Comparison of ENCODE assay signal across 22 cellular contexts in genomic region chr3:181622365-181622764, GRCh38.
DNase-seq lines count a peak whose midpoint lies in the region; ATAC-seq and TF ChIP-seq lines count a peak whose summit lies in the region.
"Had no signal": no experiment of that assay in that cellular context is flagged by ENCODE, and none has a peak within 500 bp of the region (broad histone marks: within the 10 kb centered on the region; RNA-seq: fewer than 3 reads in every experiment).

No MANE protein-coding gene starts in this region.

- H3K79me2 ChIP-seq in GM23248 (ENCODE audit: insufficient read depth) (no peaks in the 10 kb centered on the region), osteoblast (ENCODE audit: insufficient read depth, low read length) (no peaks in the 10 kb centered on the region)

- H3K4me3 ChIP-seq in GM23248 (no peak overlapping the region), RWPE2 (ENCODE audit: severe bottlenecking) (no peak overlapping the region), epithelial cell of esophagus (ENCODE audit: low read length) (no peak overlapping the region), osteoblast (ENCODE audit: insufficient read depth, low read length) (peak overlapping the region; percentile 36), foreskin fibroblast (ENCODE audit: low read depth in 1 of 2, low read length in 2 of 2) (no peak overlapping the region)
- H3K4me3 ChIP-seq: mucosa of descending colon, PC-9, testis had no signal

- no peaks in the 10 kb centered on the region for H3K9me2 ChIP-seq in GM23248 (ENCODE audit: insufficient read depth)

- DNase-seq in GM23248: peak; percentile 8
- no peak for DNase-seq in RWPE2 (ENCODE audit: low spot score)
- DNase-seq in epithelial cell of esophagus (ENCODE audit: low read depth): peak; percentile 86
- DNase-seq in osteoblast (ENCODE audit: insufficient read length, low spot score, missing footprints): peak; percentile 53
- no peak for DNase-seq in DMS153 (lab: John Stamatoyannopoulos, UW)
- no peak for DNase-seq in foreskin fibroblast
- DNase-seq: activated CD4-positive, alpha-beta T cell treated with anti-CD3 and anti-CD28 coated beads for 36 hours; activated CD8-positive, alpha-beta memory T cell treated with anti-CD3 and anti-CD28 coated beads, Interleukin-2, amount 50 U/mL, for 48 hours; activated naive CD4-positive, alpha-beta T cell treated with anti-CD3 and anti-CD28 coated beads, Interleukin-2, amount 50 U/mL, for 16 hours; CD8-positive, alpha-beta T cell; DND-41; mucosa of descending colon; MV-4-11; NCI-H2081 treated with DMSO at 0.1 percent for 48 hours; NCI-H526; nucleus accumbens; PC-9; T1000; testis had no signal

- H3F3A ChIP-seq in GM23248 (ENCODE audit: insufficient read depth): no peaks in the 10 kb centered on the region

- in situ Hi-C loops in GM23248 (cut with MboI): no loop called here

- H3K27me3 ChIP-seq in GM23248 (replicated peaks; ENCODE audit: insufficient read depth) (no peaks in the 10 kb centered on the region), RWPE2 (ENCODE audit: insufficient read depth, poor library complexity, severe bottlenecking) (no peaks in the 10 kb centered on the region), osteoblast (ENCODE audit: insufficient read depth, low read length) (no peaks in the 10 kb centered on the region)
- H3K27me3 ChIP-seq: testis had no signal

- no peak overlapping the region for H3K9ac ChIP-seq in GM23248

- no peaks in the 10 kb centered on the region for H3K9me3 ChIP-seq in GM23248 (ENCODE audit: low read depth)
- H3K9me3 ChIP-seq in RWPE2 (ENCODE audit: severe bottlenecking): no peaks in the 10 kb centered on the region
- H3K9me3 ChIP-seq in osteoblast (ENCODE audit: low read depth, low read length): no peaks in the 10 kb centered on the region
- H3K9me3 ChIP-seq: mucosa of descending colon, testis had no signal

- ATAC-seq in RWPE2 (ENCODE audit: low read depth): peak; percentile 87
- no peak for ATAC-seq in GM19023 (IDR thresholded peaks at IDR 0.05; ENCODE audit: unreplicated experiment)
- ATAC-seq in HG03432 (IDR thresholded peaks at IDR 0.05; ENCODE audit: unreplicated experiment): no peak
- ATAC-seq: activated CD4-positive, alpha-beta T cell treated with anti-CD3 and anti-CD28 coated beads for 36 hours; CD8-positive, alpha-beta T cell; mucosa of descending colon; sciatic nerve had no signal

- H4K20me1 ChIP-seq in GM23248 (ENCODE audit: insufficient read depth): no peaks in the 10 kb centered on the region
- no peaks in the 10 kb centered on the region for H4K20me1 ChIP-seq in osteoblast (ENCODE audit: insufficient read depth, low read length)

- TF ChIP-seq CTCF in RWPE2 (IDR thresholded peaks at IDR 0.05; ENCODE audit: poor library complexity, severe bottlenecking) (no peak), epithelial cell of esophagus (IDR thresholded peaks at IDR 0.05; ENCODE audit: insufficient read depth, low read depth, low read length, missing control alignments) (no peak), osteoblast (IDR thresholded peaks at IDR 0.05; ENCODE audit: extremely low read depth, low read depth, low read length) (no peak), foreskin fibroblast (IDR thresholded peaks at IDR 0.05; ENCODE audit: low read depth, low read length) (no peak)

- no peak overlapping the region for H2AFZ ChIP-seq in GM23248
- peak overlapping the region; percentile 53 for H2AFZ ChIP-seq in osteoblast (ENCODE audit: low read length)
- H2AFZ ChIP-seq: PC-9 had no signal

- no peaks in the 10 kb centered on the region for H3K36me3 ChIP-seq in GM23248 (ENCODE audit: low read depth)
- H3K36me3 ChIP-seq in RWPE2 (ENCODE audit: low read depth): no peaks in the 10 kb centered on the region
- H3K36me3 ChIP-seq in osteoblast (ENCODE audit: insufficient read depth, low read length): no peaks in the 10 kb centered on the region

- WGBS in GM23248 (ENCODE audit: low coverage in 1 of 2, low lambda C conversion rate in 2 of 2, missing lambda C conversion rate in 2 of 2), 2 experiments: 63% methylated on average over 6 of the region's 6 CpGs

- H3K27ac ChIP-seq in GM23248: no peak overlapping the region
- peak overlapping the region; percentile 88 for H3K27ac ChIP-seq in RWPE2 (ENCODE audit: poor library complexity, severe bottlenecking)
- H3K27ac ChIP-seq in osteoblast (ENCODE audit: low read depth, low read length): no peak overlapping the region
- H3K27ac ChIP-seq: PC-9, testis had no signal

- H3K4me1 ChIP-seq in GM23248 (ENCODE audit: insufficient read depth) (peaks cover 6% of the 10 kb centered on the region; the same call in 1 of the 2 replicates), RWPE2 (ENCODE audit: insufficient read depth, poor library complexity, severe bottlenecking) (peaks cover 43% of the 10 kb centered on the region), osteoblast (ENCODE audit: insufficient read depth, low read length) (peaks cover 14% of the 10 kb centered on the region)
- H3K4me1 ChIP-seq: testis had no signal

- H3K4me2 ChIP-seq in GM23248 (ENCODE audit: unreplicated experiment): no peak overlapping the region
- peak overlapping the region; percentile 74 for H3K4me2 ChIP-seq in osteoblast (ENCODE audit: insufficient read depth, low read length)
- H3K4me2 ChIP-seq: PC-9 had no signal

Comparison
In these comparisons a context has a peak if more than half of its experiments do, and no peak if none do; other contexts are left out.
1. DNase-seq: peak in GM23248 (single experiment), epithelial cell of esophagus (single experiment) and osteoblast (single experiment); none in RWPE2 (single experiment), DMS153 (single experiment) and foreskin fibroblast (0 of 2).